20 cellular contexts compared by ENCODE assay signal in the genomic region with DNA sequence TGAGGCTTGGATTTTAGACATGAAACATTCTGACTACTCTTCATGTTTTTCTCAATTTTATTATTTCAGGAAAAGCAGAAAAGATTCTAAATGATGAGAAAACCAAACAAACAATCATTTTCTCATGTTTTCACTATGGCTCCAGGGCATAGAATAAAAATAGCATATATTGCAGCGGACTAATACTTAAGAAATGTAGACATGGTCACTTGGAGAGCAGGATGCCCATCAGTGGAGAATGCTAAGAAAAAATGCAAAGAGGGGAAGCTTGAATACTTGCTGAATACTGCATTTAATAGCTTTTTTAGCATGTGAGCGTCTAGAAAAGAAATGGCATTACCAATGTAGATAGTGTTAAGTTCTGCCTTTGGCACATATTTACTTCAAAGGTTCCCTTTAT.
DNase-seq lines count a peak whose midpoint lies in the region; ATAC-seq and TF ChIP-seq lines count a peak whose summit lies in the region.
"Had no signal": no experiment of that assay in that cellular context is flagged by ENCODE, and none has a peak within 500 bp of the region (broad histone marks: within the 10 kb centered on the region; RNA-seq: fewer than 3 reads in every experiment).

No MANE protein-coding gene starts in this region.

- no peaks in the 10 kb centered on the region for H3K9me2 ChIP-seq in PC-3 (replicated peaks; ENCODE audit: low read length)

- no peak overlapping the region for H2AFZ ChIP-seq in PC-3 (ENCODE audit: low read length)
- H2AFZ ChIP-seq in smooth muscle cell (ENCODE audit: low read depth), result no peak overlapping the region

- H3K4me3 ChIP-seq in PC-3 (ENCODE audit: low read length) (no peak overlapping the region), smooth muscle cell (no peak overlapping the region)
- H3K4me3 ChIP-seq: BLaER1 treated with 17β-estradiol and CSF1 and Interleukin-3, amounts not matched to agents 10 nM and 100 nM had no signal

- peak overlapping the region; percentile 20 for H3K4me3 Mint-ChIP-seq in chondrocyte (ENCODE audit: unreplicated experiment)
- no peak overlapping the region for H3K4me3 Mint-ChIP-seq in osteocyte (ENCODE audit: unreplicated experiment)
- H3K4me3 Mint-ChIP-seq: B cell; CD8-positive, alpha-beta T cell; HFFc6 had no signal

- no peak for ATAC-seq in PC-3
- ATAC-seq: CD8-positive, alpha-beta T cell; HCT116; HepG2 had no signal

- H3K27ac Mint-ChIP-seq in chondrocyte (ENCODE audit: unreplicated experiment) (peak overlapping the region; percentile 56), osteocyte (ENCODE audit: unreplicated experiment) (peak overlapping the region; percentile 45)
- H3K27ac Mint-ChIP-seq: B cell; CD8-positive, alpha-beta T cell; HFFc6 had no signal

- H3K4me2 ChIP-seq in PC-3 (ENCODE audit: low read length) (0 out of 2 replicates have a peak overlapping the region, but pooled peaks have one; percentile 20), smooth muscle cell (no peak overlapping the region)
- H3K4me2 ChIP-seq: BLaER1 treated with 17β-estradiol and CSF1 and Interleukin-3, amounts not matched to agents 10 nM and 100 nM had no signal

- H3K27me3 Mint-ChIP-seq in chondrocyte (ENCODE audit: low read depth) (no peaks in the 10 kb centered on the region), osteocyte (ENCODE audit: unreplicated experiment) (no peaks in the 10 kb centered on the region)
- H3K27me3 Mint-ChIP-seq: B cell had no signal

- H3K36me3 Mint-ChIP-seq in chondrocyte (ENCODE audit: low read depth), result peaks cover 3% of the 10 kb centered on the region
- H3K36me3 Mint-ChIP-seq in osteocyte (ENCODE audit: unreplicated experiment), result peaks cover 41% of the 10 kb centered on the region
- H3K36me3 Mint-ChIP-seq: CD8-positive, alpha-beta T cell had no signal

- DNase-seq in EL (peak; percentile 61), PC-3 (no peak), chondrocyte (ENCODE audit: low spot score) (no peak), osteocyte (ENCODE audit: extremely low spot score, unreplicated experiment) (no peak), glomerular visceral epithelial cell (ENCODE audit: extremely low spot score) (no peak), SIG-M5 treated with dmso at 0.1 percent for 504 hours (lab: John Stamatoyannopoulos, UW; ENCODE audit: unreplicated experiment) (no peak), smooth muscle cell (lab: John Stamatoyannopoulos, UW; ENCODE audit: unreplicated experiment) (no peak)
- DNase-seq: Calu3; CD8-positive, alpha-beta T cell; DMS 273 treated with DMSO at 0.1 percent for 48 hours; DMS53; DND-41; GF-D8; GOT3; H7; HFFc6 had no signal

- POLR2A ChIA-PET in PC-3 (lab: Charles Lee; ENCODE audit: unreplicated experiment), result no interaction called here

- peaks cover 22% of the 10 kb centered on the region for H3K4me1 ChIP-seq in PC-3 (ENCODE audit: insufficient read depth, low read length)
- no peaks in the 10 kb centered on the region for H3K4me1 ChIP-seq in smooth muscle cell (ENCODE audit: low read depth)
- H3K4me1 ChIP-seq: BLaER1 treated with 17β-estradiol and CSF1 and Interleukin-3, amounts not matched to agents 10 nM and 100 nM had no signal

- intact Hi-C loops in PC-3 (cut with micrococcal nuclease), result no loop called here

- CTCF ChIA-PET in PC-3 (lab: Charles Lee), result no interaction called here

- H4K20me1 ChIP-seq in PC-3 (ENCODE audit: low read length) (no peaks in the 10 kb centered on the region), smooth muscle cell (ENCODE audit: low read depth) (no peaks in the 10 kb centered on the region)
- H4K20me1 ChIP-seq: BLaER1 treated with 17β-estradiol and CSF1 and Interleukin-3, amounts not matched to agents 10 nM and 100 nM had no signal

- H3K4me1 Mint-ChIP-seq in chondrocyte (ENCODE audit: low read depth) (peaks cover 24% of the 10 kb centered on the region), osteocyte (ENCODE audit: unreplicated experiment) (peaks cover 23% of the 10 kb centered on the region)
- H3K4me1 Mint-ChIP-seq: B cell had no signal

- 0 out of 2 replicates have a peak, but pooled peaks cover 7% of the 10 kb centered on the region for H3K79me2 ChIP-seq in PC-3 (ENCODE audit: low read length)
- no peaks in the 10 kb centered on the region for H3K79me2 ChIP-seq in smooth muscle cell (ENCODE audit: low read depth)

- H3K27ac ChIP-seq in PC-3 (ENCODE audit: low read length) (no peak overlapping the region), smooth muscle cell (ENCODE audit: low read depth) (no peak overlapping the region)
- H3K27ac ChIP-seq: BLaER1 treated with 17β-estradiol and CSF1 and Interleukin-3, amounts not matched to agents 10 nM and 100 nM had no signal

- no TSS peak for BruUV-seq in PC-3 (replicated peaks; lab: Mats Ljungman, UMichigan)

- H3K36me3 ChIP-seq in PC-3 (ENCODE audit: low read depth, low read length) (peaks cover 2% of the 10 kb centered on the region; the same call in 1 of the 2 replicates), smooth muscle cell (ENCODE audit: low read depth) (no peaks in the 10 kb centered on the region)
- H3K36me3 ChIP-seq: BLaER1 treated with 17β-estradiol and CSF1 and Interleukin-3, amounts not matched to agents 10 nM and 100 nM had no signal

- no peak for TF ChIP-seq CTCF in PC-3 (conservative IDR thresholded peaks at IDR 0.05; ENCODE audit: low read depth, low read length)
- no peak for TF ChIP-seq CTCF in chondrocyte (IDR thresholded peaks at IDR 0.05)
- no peak for TF ChIP-seq CTCF in osteocyte (IDR thresholded peaks at IDR 0.05)
- no peak for TF ChIP-seq CTCF in smooth muscle cell (IDR thresholded peaks at IDR 0.05; ENCODE audit: borderline replicate concordance, insufficient read depth, poor library complexity, severe bottlenecking)

- H3K27me3 ChIP-seq in PC-3 (ENCODE audit: low read length) (no peaks in the 10 kb centered on the region), smooth muscle cell (ENCODE audit: low read depth) (peaks cover 35% of the 10 kb centered on the region)
- H3K27me3 ChIP-seq: BLaER1 treated with 17β-estradiol and CSF1 and Interleukin-3, amounts not matched to agents 10 nM and 100 nM had no signal

- H3F3A ChIP-seq in PC-3 (ENCODE audit: low read length, unreplicated experiment) (no peaks in the 10 kb centered on the region), smooth muscle cell (ENCODE audit: low read depth) (no peaks in the 10 kb centered on the region)

- H3K9me3 ChIP-seq in PC-3 (ENCODE audit: low read length), result no peaks in the 10 kb centered on the region
- H3K9me3 ChIP-seq in smooth muscle cell (replicated peaks; ENCODE audit: low read depth), result no peaks in the 10 kb centered on the region

- WGBS in smooth muscle cell (ENCODE audit: low lambda C conversion rate), result 81% methylated on average over 2 of the region's 2 CpGs

- H3K9ac ChIP-seq in PC-3 (ENCODE audit: low read length) (no peak overlapping the region), smooth muscle cell (ENCODE audit: low read depth) (no peak overlapping the region)
- H3K9ac ChIP-seq: BLaER1 treated with 17β-estradiol and CSF1 and Interleukin-3, amounts not matched to agents 10 nM and 100 nM had no signal

- no peaks in the 10 kb centered on the region for H3K9me3 Mint-ChIP-seq in chondrocyte (ENCODE audit: low read depth)
- no peaks in the 10 kb centered on the region for H3K9me3 Mint-ChIP-seq in osteocyte (ENCODE audit: unreplicated experiment)
